22 cellular contexts compared by ENCODE assay signal in genomic region chr15:70274255-70274654, GRCh38.
"Had no signal": no experiment of that assay in that cellular context is flagged by ENCODE, and none has a peak within 500 bp of the region (broad histone marks: within the 10 kb centered on the region; RNA-seq: fewer than 3 reads in every experiment).

No MANE protein-coding gene starts in this region.

- ATAC-seq: esophagus mucosa; heart left ventricle; left colon; left ventricle myocardium superior; mucosa of descending colon; naive thymus-derived CD8-positive, alpha-beta T cell; right cardiac atrium had no signal

- H3K27ac ChIP-seq: dorsolateral prefrontal cortex, heart left ventricle, neural progenitor cell, ovary, stomach, thoracic aorta, transverse colon had no signal

- DNase-seq: cortex of kidney; effector CD8-positive, alpha-beta T cell; heart left ventricle; hippocampal formation; left colon; left ventricle myocardium superior; mucosa of descending colon; naive thymus-derived CD8-positive, alpha-beta T cell; nucleus accumbens; right cardiac atrium; small intestine; stimulated activated CD4-positive, alpha-beta T cell treated with anti-CD3 and anti-CD28 coated beads, Interleukin-12 subunit alpha, Interleukin-12 subunit beta, amount 100 ng/mL, for 4 hours; stimulated activated CD4-positive, alpha-beta T cell treated with anti-CD3 and anti-CD28 coated beads, Interleukin-2, amount 100 ng/mL, for 48 hours; stomach; substantia nigra; transverse colon had no signal

- H3K9me3 Mint-ChIP-seq: naive thymus-derived CD8-positive, alpha-beta T cell; neural progenitor cell had no signal

- H3K27ac Mint-ChIP-seq: naive thymus-derived CD8-positive, alpha-beta T cell; neural progenitor cell; progenitor cell of endocrine pancreas had no signal

- H3K4me3 Mint-ChIP-seq: naive thymus-derived CD8-positive, alpha-beta T cell had no signal

- H3K4me2 ChIP-seq: neural progenitor cell had no signal

- H3K36me3 ChIP-seq: heart left ventricle, neural progenitor cell, ovary, stomach, thoracic aorta, transverse colon had no signal

- H3K4me3 ChIP-seq: dorsolateral prefrontal cortex, heart left ventricle, mucosa of descending colon, neural progenitor cell, ovary, stomach, thoracic aorta, transverse colon had no signal

- H3K27me3 ChIP-seq: heart left ventricle, neural progenitor cell, ovary, stomach, transverse colon had no signal

- H3K9me3 ChIP-seq: heart left ventricle, mucosa of descending colon, ovary, stomach, thoracic aorta, transverse colon had no signal

- H3K9ac ChIP-seq: neural progenitor cell had no signal

- H2AFZ ChIP-seq: neural progenitor cell had no signal

- H3K36me3 Mint-ChIP-seq: naive thymus-derived CD8-positive, alpha-beta T cell; neural progenitor cell had no signal
